In the genomic region with DNA sequence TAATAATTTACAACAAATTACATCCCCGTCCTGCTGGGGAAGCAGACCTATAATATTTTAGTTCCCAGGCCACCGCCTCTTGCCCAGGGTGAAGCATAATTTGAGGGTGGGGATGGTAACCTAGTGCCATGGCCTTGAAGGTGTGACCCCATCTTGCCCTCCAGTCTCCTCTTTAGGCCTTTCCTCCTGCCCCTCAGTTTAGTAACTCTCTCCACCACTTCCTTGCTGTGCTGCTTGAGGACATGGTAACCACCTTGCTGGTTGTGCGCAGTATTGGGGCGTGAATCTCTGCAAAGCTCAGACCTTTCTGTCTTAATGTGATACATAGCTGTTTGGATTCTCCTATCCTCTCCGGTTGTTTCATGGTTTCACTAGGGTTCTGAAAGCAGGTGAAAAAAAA, we compare ENCODE assay signal across 1 cellular context.
TF ChIP-seq lines count a peak whose summit lies in the region.

No MANE protein-coding gene starts in this region.

TF ChIP-seq in K562, 482 proteins besides CTCF, POLR2A, EP300 and RAD21:
- no peak for TF ChIP-seq NFRKB (IDR thresholded peaks at IDR 0.05; ENCODE audit: low read depth)
- peak in 1 of 2 experiments; percentile 60; a peak in 2 of 4 replicates for TF ChIP-seq KDM1A (IDR thresholded peaks at IDR 0.05)
- peak; percentile 60 for TF ChIP-seq WHSC1 (IDR thresholded peaks at IDR 0.05; ENCODE audit: low read length)
- no peak for TF ChIP-seq ZNF143 (CRISPR knock-in tag; IDR thresholded peaks at IDR 0.05)
- peak; percentile 73 for TF ChIP-seq ZFP36 (IDR thresholded peaks at IDR 0.05; ENCODE audit: low read depth, low read length, partially characterized antibody)
- TF ChIP-seq, protein P1, sequence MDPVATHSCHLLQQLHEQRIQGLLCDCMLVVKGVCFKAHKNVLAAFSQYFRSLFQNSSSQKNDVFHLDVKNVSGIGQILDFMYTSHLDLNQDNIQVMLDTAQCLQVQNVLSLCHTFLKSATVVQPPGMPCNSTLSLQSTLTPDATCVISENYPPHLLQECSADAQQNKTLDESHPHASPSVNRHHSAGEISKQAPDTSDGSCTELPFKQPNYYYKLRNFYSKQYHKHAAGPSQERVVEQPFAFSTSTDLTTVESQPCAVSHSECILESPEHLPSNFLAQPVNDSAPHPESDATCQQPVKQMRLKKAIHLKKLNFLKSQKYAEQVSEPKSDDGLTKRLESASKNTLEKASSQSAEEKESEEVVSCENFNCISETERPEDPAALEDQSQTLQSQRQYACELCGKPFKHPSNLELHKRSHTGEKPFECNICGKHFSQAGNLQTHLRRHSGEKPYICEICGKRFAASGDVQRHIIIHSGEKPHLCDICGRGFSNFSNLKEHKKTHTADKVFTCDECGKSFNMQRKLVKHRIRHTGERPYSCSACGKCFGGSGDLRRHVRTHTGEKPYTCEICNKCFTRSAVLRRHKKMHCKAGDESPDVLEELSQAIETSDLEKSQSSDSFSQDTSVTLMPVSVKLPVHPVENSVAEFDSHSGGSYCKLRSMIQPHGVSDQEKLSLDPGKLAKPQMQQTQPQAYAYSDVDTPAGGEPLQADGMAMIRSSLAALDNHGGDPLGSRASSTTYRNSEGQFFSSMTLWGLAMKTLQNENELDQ (CRISPR knock-in tag; IDR thresholded peaks at IDR 0.05; ENCODE audit: borderline replicate concordance), result no peak
- peak; percentile 66; the same call in 1 of the 2 replicates for TF ChIP-seq SMARCA5 (IDR thresholded peaks at IDR 0.05)
- no peak for TF ChIP-seq ZNF444 (CRISPR knock-in tag; IDR thresholded peaks at IDR 0.05)
- no peak for TF ChIP-seq ZNF764 (CRISPR knock-in tag; IDR thresholded peaks at IDR 0.05; ENCODE audit: low read depth)
- TF ChIP-seq ZNF253 (CRISPR knock-in tag; conservative IDR thresholded peaks at IDR 0.05), result no peak
- TF ChIP-seq, protein P2, sequence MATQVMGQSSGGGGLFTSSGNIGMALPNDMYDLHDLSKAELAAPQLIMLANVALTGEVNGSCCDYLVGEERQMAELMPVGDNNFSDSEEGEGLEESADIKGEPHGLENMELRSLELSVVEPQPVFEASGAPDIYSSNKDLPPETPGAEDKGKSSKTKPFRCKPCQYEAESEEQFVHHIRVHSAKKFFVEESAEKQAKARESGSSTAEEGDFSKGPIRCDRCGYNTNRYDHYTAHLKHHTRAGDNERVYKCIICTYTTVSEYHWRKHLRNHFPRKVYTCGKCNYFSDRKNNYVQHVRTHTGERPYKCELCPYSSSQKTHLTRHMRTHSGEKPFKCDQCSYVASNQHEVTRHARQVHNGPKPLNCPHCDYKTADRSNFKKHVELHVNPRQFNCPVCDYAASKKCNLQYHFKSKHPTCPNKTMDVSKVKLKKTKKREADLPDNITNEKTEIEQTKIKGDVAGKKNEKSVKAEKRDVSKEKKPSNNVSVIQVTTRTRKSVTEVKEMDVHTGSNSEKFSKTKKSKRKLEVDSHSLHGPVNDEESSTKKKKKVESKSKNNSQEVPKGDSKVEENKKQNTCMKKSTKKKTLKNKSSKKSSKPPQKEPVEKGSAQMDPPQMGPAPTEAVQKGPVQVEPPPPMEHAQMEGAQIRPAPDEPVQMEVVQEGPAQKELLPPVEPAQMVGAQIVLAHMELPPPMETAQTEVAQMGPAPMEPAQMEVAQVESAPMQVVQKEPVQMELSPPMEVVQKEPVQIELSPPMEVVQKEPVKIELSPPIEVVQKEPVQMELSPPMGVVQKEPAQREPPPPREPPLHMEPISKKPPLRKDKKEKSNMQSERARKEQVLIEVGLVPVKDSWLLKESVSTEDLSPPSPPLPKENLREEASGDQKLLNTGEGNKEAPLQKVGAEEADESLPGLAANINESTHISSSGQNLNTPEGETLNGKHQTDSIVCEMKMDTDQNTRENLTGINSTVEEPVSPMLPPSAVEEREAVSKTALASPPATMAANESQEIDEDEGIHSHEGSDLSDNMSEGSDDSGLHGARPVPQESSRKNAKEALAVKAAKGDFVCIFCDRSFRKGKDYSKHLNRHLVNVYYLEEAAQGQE (CRISPR knock-in tag; IDR thresholded peaks at IDR 0.05; ENCODE audit: low read depth), result no peak
- no peak for TF ChIP-seq MYBL2 (IDR thresholded peaks at IDR 0.05; ENCODE audit: low read depth)
- no peak for TF ChIP-seq MYBL2 (CRISPR knock-in tag; IDR thresholded peaks at IDR 0.05; ENCODE audit: borderline replicate concordance)
- TF ChIP-seq, protein P3, sequence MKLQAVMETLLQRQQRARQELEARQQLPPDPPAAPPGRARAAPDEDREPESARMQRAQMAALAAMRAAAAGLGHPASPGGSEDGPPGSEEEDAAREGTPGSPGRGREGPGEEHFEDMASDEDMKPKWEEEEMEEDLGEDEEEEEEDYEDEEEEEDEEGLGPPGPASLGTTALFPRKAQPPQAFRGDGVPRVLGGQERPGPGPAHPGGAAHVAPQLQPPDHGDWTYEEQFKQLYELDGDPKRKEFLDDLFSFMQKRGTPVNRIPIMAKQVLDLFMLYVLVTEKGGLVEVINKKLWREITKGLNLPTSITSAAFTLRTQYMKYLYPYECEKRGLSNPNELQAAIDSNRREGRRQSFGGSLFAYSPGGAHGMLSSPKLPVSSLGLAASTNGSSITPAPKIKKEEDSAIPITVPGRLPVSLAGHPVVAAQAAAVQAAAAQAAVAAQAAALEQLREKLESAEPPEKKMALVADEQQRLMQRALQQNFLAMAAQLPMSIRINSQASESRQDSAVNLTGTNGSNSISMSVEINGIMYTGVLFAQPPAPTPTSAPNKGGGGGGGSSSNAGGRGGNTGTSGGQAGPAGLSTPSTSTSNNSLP (IDR thresholded peaks at IDR 0.05; ENCODE audit: borderline replicate concordance, low read depth, low read length), result 0 out of 2 replicates have a peak, but pooled peaks have one; percentile 21
- TF ChIP-seq BCOR (IDR thresholded peaks at IDR 0.05), result peak; percentile 76
- peak; percentile 30 for TF ChIP-seq RBM25 (IDR thresholded peaks at IDR 0.05; ENCODE audit: low read depth, low read length, severe bottlenecking)
- TF ChIP-seq FOXK1 (CRISPR knock-in tag; IDR thresholded peaks at IDR 0.05; ENCODE audit: borderline replicate concordance), result no peak
- 0 out of 4 replicates have a peak, but pooled peaks of 1 of the 2 experiments have one; percentile 33 for TF ChIP-seq RCOR1 (IDR thresholded peaks at IDR 0.05; ENCODE audit: borderline replicate concordance in 1 of 2, low read depth in 2 of 2, low read length in 2 of 2)
- TF ChIP-seq, protein P4, sequence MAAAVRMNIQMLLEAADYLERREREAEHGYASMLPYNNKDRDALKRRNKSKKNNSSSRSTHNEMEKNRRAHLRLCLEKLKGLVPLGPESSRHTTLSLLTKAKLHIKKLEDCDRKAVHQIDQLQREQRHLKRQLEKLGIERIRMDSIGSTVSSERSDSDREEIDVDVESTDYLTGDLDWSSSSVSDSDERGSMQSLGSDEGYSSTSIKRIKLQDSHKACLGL (CRISPR knock-in tag; IDR thresholded peaks at IDR 0.05; ENCODE audit: borderline replicate concordance, poor library complexity, severe bottlenecking), result no peak
- TF ChIP-seq ZBTB8A (IDR thresholded peaks at IDR 0.05; ENCODE audit: partially characterized antibody), result no peak
- TF ChIP-seq, protein P5, sequence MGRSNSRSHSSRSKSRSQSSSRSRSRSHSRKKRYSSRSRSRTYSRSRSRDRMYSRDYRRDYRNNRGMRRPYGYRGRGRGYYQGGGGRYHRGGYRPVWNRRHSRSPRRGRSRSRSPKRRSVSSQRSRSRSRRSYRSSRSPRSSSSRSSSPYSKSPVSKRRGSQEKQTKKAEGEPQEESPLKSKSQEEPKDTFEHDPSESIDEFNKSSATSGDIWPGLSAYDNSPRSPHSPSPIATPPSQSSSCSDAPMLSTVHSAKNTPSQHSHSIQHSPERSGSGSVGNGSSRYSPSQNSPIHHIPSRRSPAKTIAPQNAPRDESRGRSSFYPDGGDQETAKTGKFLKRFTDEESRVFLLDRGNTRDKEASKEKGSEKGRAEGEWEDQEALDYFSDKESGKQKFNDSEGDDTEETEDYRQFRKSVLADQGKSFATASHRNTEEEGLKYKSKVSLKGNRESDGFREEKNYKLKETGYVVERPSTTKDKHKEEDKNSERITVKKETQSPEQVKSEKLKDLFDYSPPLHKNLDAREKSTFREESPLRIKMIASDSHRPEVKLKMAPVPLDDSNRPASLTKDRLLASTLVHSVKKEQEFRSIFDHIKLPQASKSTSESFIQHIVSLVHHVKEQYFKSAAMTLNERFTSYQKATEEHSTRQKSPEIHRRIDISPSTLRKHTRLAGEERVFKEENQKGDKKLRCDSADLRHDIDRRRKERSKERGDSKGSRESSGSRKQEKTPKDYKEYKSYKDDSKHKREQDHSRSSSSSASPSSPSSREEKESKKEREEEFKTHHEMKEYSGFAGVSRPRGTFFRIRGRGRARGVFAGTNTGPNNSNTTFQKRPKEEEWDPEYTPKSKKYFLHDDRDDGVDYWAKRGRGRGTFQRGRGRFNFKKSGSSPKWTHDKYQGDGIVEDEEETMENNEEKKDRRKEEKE (IDR thresholded peaks at IDR 0.05; ENCODE audit: borderline replicate concordance in 1 of 2, control insufficient read depth in 1 of 2, low read depth in 2 of 2, low read length in 1 of 2), result 0 out of 4 replicates have a peak, but pooled peaks of 1 of the 2 experiments have one; percentile 44
